In the genomic region with DNA sequence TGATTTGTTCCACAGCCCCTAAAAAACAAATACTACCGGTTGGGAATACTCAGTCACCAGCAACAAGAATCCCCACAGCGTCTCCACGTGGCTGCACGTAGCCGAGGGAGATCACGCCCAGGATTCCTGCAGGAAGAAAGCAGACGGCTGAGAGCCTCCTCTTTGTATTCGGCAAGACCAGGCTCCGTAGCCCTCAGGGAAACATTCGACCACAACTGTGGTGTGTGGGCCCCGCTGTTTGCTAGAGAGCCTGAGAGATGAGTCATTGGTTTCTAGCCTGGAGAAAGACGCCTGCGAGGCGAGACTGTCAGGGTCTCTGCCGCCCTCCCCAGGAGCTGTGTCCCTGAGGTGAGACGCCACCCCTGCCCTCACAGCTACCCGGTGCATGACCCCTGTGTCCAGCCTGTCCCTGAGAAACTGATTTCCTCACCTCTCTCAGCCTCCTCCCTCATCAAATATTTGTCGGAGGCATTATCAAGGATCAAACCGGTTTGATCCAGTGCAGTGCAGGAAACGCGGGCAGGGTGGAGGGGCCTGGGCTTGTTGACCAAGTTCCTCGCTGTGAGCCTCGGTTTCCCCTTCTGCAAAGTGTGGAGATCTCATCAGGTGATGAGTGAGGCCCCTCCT, we compare ENCODE assay signal across 8 cellular contexts. TPM values are rescaled to one million over a fixed set of nuclear protein-coding genes. Genes with fewer than 3 reads are reported as not detected.
A peak's percentile ranks its signal among the peaks of the same experiment; 100 is the strongest.
DNase-seq lines count a peak whose midpoint lies in the region; ATAC-seq and TF ChIP-seq lines count a peak whose summit lies in the region.

No MANE protein-coding gene starts in this region.

- WGBS in heart right ventricle, 2 donors, result 45 to 50% methylated on average over 23 of the region's 23 CpGs
- WGBS in spleen, 5 donors, result 26 to 49% (median 36%) methylated on average over 15 to 23 of the region's 23 CpGs

- intact Hi-C loops in heart right ventricle (cut with DNase I), result no loop called here
- intact Hi-C loops in spleen (cut with DNase I; ENCODE audit: low total_unique reads), result no loop called here

- TF ChIP-seq CTCF in heart right ventricle (IDR thresholded peaks at IDR 0.05) (no peak), spleen (IDR thresholded peaks at IDR 0.05 in 8 of 11, conservative IDR thresholded peaks at IDR 0.05 in 3 of 11) (no peak)

- H3K36me3 ChIP-seq in SJSA1, result no peaks in the 10 kb centered on the region
- H3K36me3 ChIP-seq in heart right ventricle, result no peaks in the 10 kb centered on the region
- no peaks in the 10 kb centered on the region for H3K36me3 ChIP-seq in spleen

- H3K4me1 ChIP-seq in SJSA1 (replicated peaks) (peaks cover 24% of the 10 kb centered on the region), heart right ventricle (peaks cover 0 to 44% (median 0%) of the 10 kb centered on the region in 9 donors), spleen (peaks cover 11 to 85% (median 42%) of the 10 kb centered on the region in 6 donors)

- H3K27ac ChIP-seq in SJSA1 (peak overlapping the region; percentile 80), heart right ventricle (peak overlapping the region in 3 of 10 donors; percentile 9 to 85 (median 15)), spleen (peak overlapping the region; percentile 35 to 91 (median 72)), substantia nigra (ENCODE audit: low read depth, low read length, poor library complexity, severe bottlenecking) (no peak overlapping the region)

- no peaks in the 10 kb centered on the region for H3K27me3 ChIP-seq in SJSA1 (replicated peaks)
- no peaks in the 10 kb centered on the region for H3K27me3 ChIP-seq in heart right ventricle
- H3K27me3 ChIP-seq in spleen (replicated peaks in 1 of 7), result no peaks in the 10 kb centered on the region

- peak; percentile 85 for ATAC-seq in GM18502 (IDR thresholded peaks at IDR 0.05; ENCODE audit: poor library complexity, unreplicated experiment)
- peak; percentile 83 for ATAC-seq in HG03039 (IDR thresholded peaks at IDR 0.05; ENCODE audit: unreplicated experiment)
- ATAC-seq in heart right ventricle, result peak in 7 of 8 donors; percentile 7 to 66 (median 46)

- H3K9me3 ChIP-seq in SJSA1 (replicated peaks) (no peaks in the 10 kb centered on the region), heart right ventricle (no peaks in the 10 kb centered on the region), spleen (no peaks in the 10 kb centered on the region)

- TF ChIP-seq POLR2A in spleen (IDR thresholded peaks at IDR 0.05), result no peak

- DNase-seq in SJSA1 (ENCODE audit: low read depth in 1 of 2, low spot score in 2 of 2) (peak; percentile 92 to 93), activated gamma-delta T cell treated with Interleukin-2 at 50 U/mL for 16 hours (peak; percentile 79), heart right ventricle (no peak), spleen (peak; percentile 82), NCI-H524 treated with DMSO at 0.1 percent for 48 hours (lab: John Stamatoyannopoulos, UW) (no peak), substantia nigra (lab: John Stamatoyannopoulos, UW) (no peak)

- H3K4me3 ChIP-seq in SJSA1 (no peak overlapping the region), heart right ventricle (peak overlapping the region in 1 of 10 donors; percentile 35), spleen (peak overlapping the region in 4 of 8 donors; percentile 16 to 58 (median 24))

RNA-seq across cellular contexts. Expression of gene S100P, which starts 4.7 kb away (rescaled TPM):
- not detected in 2 replicates for total RNA-seq in SJSA1 (2014; rRNA removed; shearing (Covaris generic))
- total RNA-seq in heart right ventricle, result 1 to 10 TPM in 5 of 10 donors, under 1 TPM in 1, not detected in 4; 0.41 to 8.2 (median 1.6) TPM
- under 1 TPM; 0.22 to 0.68 TPM for polyA plus RNA-seq in heart right ventricle
- total RNA-seq in spleen, result 100 to 1,000 TPM in 2 of 7 donors, 10 to 100 TPM in 5; 17.1 to 162 (median 34.9) TPM
- 10 to 100 TPM in 1 of 3 donors, 1 to 10 TPM in 2; 3.5 to 15.3 (median 8.8) TPM for polyA plus RNA-seq in spleen

RNA-seq across cellular contexts. Expression of gene MRFAP1L1, which starts 20.7 kb away (rescaled TPM):
- total RNA-seq in SJSA1 (2014; rRNA removed; shearing (Covaris generic)), result 37.4 and 41.0 TPM in 2 replicates
- total RNA-seq in heart right ventricle (10 to 100 TPM; 37.5 to 49.9 (median 42.1) TPM), spleen (10 to 100 TPM; 45.6 to 96.9 (median 57.1) TPM)
- polyA plus RNA-seq in heart right ventricle (10 to 100 TPM; 61.5 to 73.7 TPM), spleen (10 to 100 TPM; 50.6 to 74.2 (median 67.7) TPM)

RNA-seq across cellular contexts. Expression of gene BLOC1S4, which starts 27.0 kb away (rescaled TPM):
- 14.4 and 25.0 TPM in 2 replicates for total RNA-seq in SJSA1 (2014; rRNA removed; shearing (Covaris generic))
- total RNA-seq in heart right ventricle (10 to 100 TPM in 1 of 10 donors, 1 to 10 TPM in 9; 4.4 to 10.2 (median 7.0) TPM), spleen (10 to 100 TPM; 13.4 to 24.2 (median 16.7) TPM)
- polyA plus RNA-seq in heart right ventricle (1 to 10 TPM; 4.8 to 7.8 TPM), spleen (10 to 100 TPM; 19.6 to 22.8 (median 20.3) TPM)

RNA-seq across cellular contexts. Expression of gene MRFAP1, which starts 48.5 kb away (rescaled TPM):
- total RNA-seq in SJSA1 (2014; rRNA removed; shearing (Covaris generic)), result 65.2 and 84.8 TPM in 2 replicates
- total RNA-seq in heart right ventricle (100 to 1,000 TPM; 222 to 268 (median 248) TPM), spleen (100 to 1,000 TPM; 181 to 265 (median 227) TPM)
- polyA plus RNA-seq in heart right ventricle (100 to 1,000 TPM; 163 to 445 TPM), spleen (100 to 1,000 TPM; 133 to 299 (median 191) TPM)

Comparison
In these comparisons a context has a peak if more than half of its experiments do, and no peak if none do; other contexts are left out.
1. DNase-seq: peak in SJSA1 (2 of 2), activated gamma-delta T cell treated with Interleukin-2 at 50 U/mL for 16 hours (single experiment) and spleen (single experiment); none in heart right ventricle (0 of 2), NCI-H524 treated with DMSO at 0.1 percent for 48 hours (single experiment) and substantia nigra (0 of 49).
2. Peak in every context shown above with its lines, with median percentiles within 50 percentile points of each other: ATAC-seq.